ENCODE assay signal across 11 cellular contexts in the genomic region with DNA sequence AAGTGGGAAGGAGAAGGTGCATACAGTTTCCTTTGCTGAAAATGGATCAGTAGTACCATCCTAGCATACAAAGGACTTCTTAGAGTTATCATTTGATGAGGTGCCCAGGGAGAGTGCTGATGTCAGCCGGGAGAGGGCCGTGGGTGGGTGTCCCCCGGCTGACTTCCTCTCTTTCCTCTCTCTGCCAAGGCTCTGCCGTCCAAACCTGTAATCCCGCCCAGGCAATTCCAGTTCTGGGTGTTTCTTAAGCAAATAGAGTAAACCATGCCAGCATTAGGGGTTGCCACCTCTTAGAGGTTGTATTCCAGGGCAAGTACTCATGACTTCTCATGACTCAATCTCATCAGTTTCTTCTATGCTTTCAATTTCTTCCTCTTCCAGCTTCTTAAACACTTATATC.
A peak's percentile ranks its signal among the peaks of the same experiment; 100 is the strongest.
DNase-seq lines count a peak whose midpoint lies in the region; TF ChIP-seq lines count a peak whose summit lies in the region.
"Had no signal": no experiment of that assay in that cellular context is flagged by ENCODE, and none has a peak within 500 bp of the region (broad histone marks: within the 10 kb centered on the region; RNA-seq: fewer than 3 reads in every experiment).

No MANE protein-coding gene starts in this region.

- no peak for TF ChIP-seq CTCF in esophagus squamous epithelium (IDR thresholded peaks at IDR 0.05)

- peak overlapping the region in 1 of 4 donors; percentile 37 for H3K4me3 ChIP-seq in esophagus squamous epithelium

- H3K4me1 ChIP-seq in esophagus squamous epithelium = peaks cover 0 to 52% (median 25%) of the 10 kb centered on the region in 3 donors

- peak overlapping the region; percentile 52 to 74 (median 66) for H3K27ac ChIP-seq in esophagus squamous epithelium

- no peaks in the 10 kb centered on the region for H3K9me3 ChIP-seq in esophagus squamous epithelium

- DNase-seq in AG08395 (ENCODE audit: low spot score) (peak; percentile 3), NCI-H226 (peak; percentile 58), esophagus squamous epithelium (lab: John Stamatoyannopoulos, UW) (peak; percentile 0), mucosa of gallbladder (ENCODE audit: low spot score) (peak; percentile 83), dedifferentiated amniotic fluid mesenchymal stem cell (ENCODE audit: extremely low spot score) (no peak), iPS-NIHi11 (ENCODE audit: low spot score) (no peak), DMS153 treated with DMSO at 0.1 percent for 48 hours (lab: John Stamatoyannopoulos, UW; ENCODE audit: unreplicated experiment) (no peak), SKM-1 treated with dmso at 0.1 percent for 144 hours (lab: John Stamatoyannopoulos, UW; ENCODE audit: unreplicated experiment) (no peak)
- DNase-seq: activated CD4-positive, alpha-beta T cell treated with anti-CD3 and anti-CD28 coated beads for 1 hour; GDM1; NCI-H524 had no signal

- 11 to 22% methylated on average over 5 of the region's 5 CpGs for WGBS in esophagus squamous epithelium, 2 donors

- no peak for TF ChIP-seq POLR2A in esophagus squamous epithelium (IDR thresholded peaks at IDR 0.05)

- no peaks in the 10 kb centered on the region for H3K27me3 ChIP-seq in esophagus squamous epithelium

- intact Hi-C loops in esophagus squamous epithelium (cut with DNase I) = no loop called here

- no peaks in the 10 kb centered on the region for H3K36me3 ChIP-seq in esophagus squamous epithelium

Comparison
In these comparisons a context has a peak if more than half of its experiments do, and no peak if none do; other contexts are left out.
1. DNase-seq: peak in AG08395 (single experiment), NCI-H226 (single experiment), esophagus squamous epithelium (single experiment) and mucosa of gallbladder (single experiment); none in dedifferentiated amniotic fluid mesenchymal stem cell (single experiment), iPS-NIHi11 (single experiment), DMS153 treated with DMSO at 0.1 percent for 48 hours (single experiment) and SKM-1 treated with dmso at 0.1 percent for 144 hours (single experiment).